In genomic region chr4:177441061-177441802, GRCh38 we compare ENCODE assay signal across 8 cellular contexts. TPM values are rescaled to one million over a fixed set of nuclear protein-coding genes. Genes with fewer than 3 reads are reported as not detected.
DNase-seq lines count a peak whose midpoint lies in the region; ATAC-seq and TF ChIP-seq lines count a peak whose summit lies in the region.

No MANE protein-coding gene starts in this region.

- H3K27ac ChIP-seq in BLaER1 treated with 17β-estradiol and CSF1 and Interleukin-3, amounts not matched to agents 10 nM and 100 nM: peak overlapping the region; percentile 89 to 99 (median 94)
- H3K27ac ChIP-seq in mammary epithelial cell (ENCODE audit: insufficient read depth, low read depth, low read length) (peak overlapping the region; percentile 93), right lobe of liver (peak overlapping the region; percentile 85 to 93 (median 91)), testis (peak overlapping the region; percentile 88 to 95)

- TF ChIP-seq CTCF in mammary epithelial cell (conservative IDR thresholded peaks at IDR 0.05 in 1 of 2, IDR thresholded peaks at IDR 0.05 in 1 of 2; ENCODE audit: extremely low read depth in 1 of 2, insufficient read depth in 1 of 2, low read depth in 1 of 2, low read length in 2 of 2) (peak in 1 of 2 donors; percentile 18), right lobe of liver (IDR thresholded peaks at IDR 0.05) (peak in 1 of 4 donors; percentile 12), testis (IDR thresholded peaks at IDR 0.05) (no peak)

- H3K9ac ChIP-seq in BLaER1 treated with 17β-estradiol and CSF1 and Interleukin-3, amounts not matched to agents 10 nM and 100 nM: peak overlapping the region; percentile 89 to 97 (median 93)
- peak overlapping the region; percentile 96 for H3K9ac ChIP-seq in mammary epithelial cell (ENCODE audit: insufficient read depth, low read length)

- peaks cover 9 to 30% (median 16%) of the 10 kb centered on the region in 11 experiments; a peak in 18 of 22 replicates for H3K36me3 ChIP-seq in BLaER1 treated with 17β-estradiol and CSF1 and Interleukin-3, amounts not matched to agents 10 nM and 100 nM
- H3K36me3 ChIP-seq in mammary epithelial cell (ENCODE audit: insufficient read depth, low read length) (no peaks in the 10 kb centered on the region), right lobe of liver (peaks cover 0 to 21% (median 0%) of the 10 kb centered on the region in 4 donors), testis (ENCODE audit: low read depth, missing control alignments) (no peaks in the 10 kb centered on the region)

- dilution Hi-C loops in mammary epithelial cell (cut with HindIII; ENCODE audit: low sequenced_read_pairs): no loop called here

- TF ChIP-seq POLR2A in right lobe of liver (IDR thresholded peaks at IDR 0.05) (no peak), testis (IDR thresholded peaks at IDR 0.05) (no peak)

- H3K4me2 ChIP-seq in BLaER1 treated with 17β-estradiol and CSF1 and Interleukin-3, amounts not matched to agents 10 nM and 100 nM: peak overlapping the region; percentile 69 to 98 (median 89)
- peak overlapping the region; percentile 89 for H3K4me2 ChIP-seq in mammary epithelial cell (ENCODE audit: insufficient read depth, low read depth, low read length)

- peaks cover 18 to 25% (median 23%) of the 10 kb centered on the region in 10 experiments for H3K4me1 ChIP-seq in BLaER1 treated with 17β-estradiol and CSF1 and Interleukin-3, amounts not matched to agents 10 nM and 100 nM
- peaks cover 16% of the 10 kb centered on the region for H3K4me1 ChIP-seq in mammary epithelial cell (ENCODE audit: insufficient read depth, low read length)
- peaks cover 0 to 7% (median 3%) of the 10 kb centered on the region in 4 donors for H3K4me1 ChIP-seq in right lobe of liver
- no peaks in the 10 kb centered on the region for H3K4me1 ChIP-seq in testis

- CTCF ChIA-PET in mammary epithelial cell (lab: Charles Lee; ENCODE audit: low non-redundant PET): no interaction called here

- no peaks in the 10 kb centered on the region for H3K9me3 ChIP-seq in BLaER1 treated with 17β-estradiol and CSF1 and Interleukin-3, amounts not matched to agents 10 nM and 100 nM (replicated peaks in 1 of 11)
- H3K9me3 ChIP-seq in mammary epithelial cell (replicated peaks; ENCODE audit: insufficient read depth, low read length) (no peaks in the 10 kb centered on the region), right lobe of liver (no peaks in the 10 kb centered on the region), testis (no peaks in the 10 kb centered on the region)

- no TSS peak for BruUV-seq in mammary epithelial cell (replicated peaks; lab: Mats Ljungman, UMichigan)

- H3K27me3 ChIP-seq in BLaER1 treated with 17β-estradiol and CSF1 and Interleukin-3, amounts not matched to agents 10 nM and 100 nM: no peaks in the 10 kb centered on the region
- no peaks in the 10 kb centered on the region for H3K27me3 ChIP-seq in mammary epithelial cell (ENCODE audit: insufficient read depth, low read length)
- no peaks in the 10 kb centered on the region for H3K27me3 ChIP-seq in right lobe of liver
- H3K27me3 ChIP-seq in testis: no peaks in the 10 kb centered on the region

- DNase-seq in OCI-M2 (lab: John Stamatoyannopoulos, UW; ENCODE audit: unreplicated experiment) (peak; percentile 13), mammary epithelial cell (peak; percentile 6), right lobe of liver (no peak), testis (no peak)

- in situ Hi-C loops in mammary epithelial cell (cut with MboI; ENCODE audit: low sequenced_read_pairs in 2 of 2): no loop called here

- ATAC-seq in GM18511 (IDR thresholded peaks at IDR 0.05; ENCODE audit: unreplicated experiment) (peak; percentile 45), HG02981 (IDR thresholded peaks at IDR 0.05; ENCODE audit: unreplicated experiment) (peak; percentile 38), right lobe of liver (no peak), HG03097 (IDR thresholded peaks at IDR 0.05; ENCODE audit: low FRiP score, unreplicated experiment) (no peak)

- peaks cover 3% of the 10 kb centered on the region for H3K79me2 ChIP-seq in mammary epithelial cell (ENCODE audit: insufficient read depth, low read length)

- WGBS in mammary epithelial cell (ENCODE audit: low coverage, missing lambda C conversion rate): 48% methylated on average over 12 of the region's 12 CpGs
- WGBS in right lobe of liver (ENCODE audit: insufficient coverage, low coverage, low lambda C conversion rate, missing lambda C conversion rate): 21% methylated on average over 11 of the region's 12 CpGs
- 29 to 41% methylated on average over 12 of the region's 12 CpGs for WGBS in testis, 2 donors

- peak overlapping the region; percentile 98 for H2AFZ ChIP-seq in mammary epithelial cell (ENCODE audit: low read depth, low read length)

- intact Hi-C loops in mammary epithelial cell (cut with micrococcal nuclease) (loop anchor here (5.0 kb wide), 1 partner anchor 134 kb away; the partner anchor contains the start of gene NEIL3), right lobe of liver (cut with DNase I) (no loop called here), testis (cut with DNase I; ENCODE audit: low total_unique reads) (no loop called here)

- H3K4me3 ChIP-seq in BLaER1 treated with 17β-estradiol and CSF1 and Interleukin-3, amounts not matched to agents 10 nM and 100 nM: peak overlapping the region; percentile 63 to 79 (median 70)
- H3K4me3 ChIP-seq in mammary epithelial cell (replicated peaks in 1 of 3; ENCODE audit: insufficient read depth in 1 of 3, low read depth in 2 of 3, low read length in 3 of 3) (peak overlapping the region; percentile 73 to 78 (median 77)), right lobe of liver (peak overlapping the region; percentile 60 to 73 (median 69)), testis (peak overlapping the region; percentile 60 to 80)

- no peaks in the 10 kb centered on the region for H4K20me1 ChIP-seq in BLaER1 treated with 17β-estradiol and CSF1 and Interleukin-3, amounts not matched to agents 10 nM and 100 nM
- H4K20me1 ChIP-seq in mammary epithelial cell (ENCODE audit: insufficient read depth, low read length): no peaks in the 10 kb centered on the region

RNA-seq across cellular contexts. Expression of gene AGA, which starts 1.0 kb away (rescaled TPM):
- 10 to 100 TPM; 12.7 to 49.3 TPM for total RNA-seq in mammary epithelial cell
- polyA plus RNA-seq in mammary epithelial cell: 12.8 TPM
- 55.0 TPM for polyA minus RNA-seq in mammary epithelial cell
- total RNA-seq in right lobe of liver: 10 to 100 TPM; 15.9 to 26.8 (median 21.5) TPM
- total RNA-seq in testis: 10 to 100 TPM; 24.0 to 50.2 TPM
- 39.0 TPM for polyA plus RNA-seq in testis (ENCODE audit: insufficient read depth, low read depth, low replicate concordance)

Comparison
In these comparisons a context has a peak if more than half of its experiments do, and no peak if none do; other contexts are left out.
1. ATAC-seq: peak in GM18511 (single experiment) and HG02981 (single experiment); none in right lobe of liver (0 of 4) and HG03097 (single experiment).
2. DNase-seq: peak in OCI-M2 (single experiment) and mammary epithelial cell (single experiment); none in right lobe of liver (0 of 3) and testis (single experiment).
3. Peak in every context shown above with its lines, with median percentiles within 50 percentile points of each other: H3K27ac ChIP-seq and H3K4me3 ChIP-seq.